1 cellular context compared by ENCODE assay signal in the genomic region with DNA sequence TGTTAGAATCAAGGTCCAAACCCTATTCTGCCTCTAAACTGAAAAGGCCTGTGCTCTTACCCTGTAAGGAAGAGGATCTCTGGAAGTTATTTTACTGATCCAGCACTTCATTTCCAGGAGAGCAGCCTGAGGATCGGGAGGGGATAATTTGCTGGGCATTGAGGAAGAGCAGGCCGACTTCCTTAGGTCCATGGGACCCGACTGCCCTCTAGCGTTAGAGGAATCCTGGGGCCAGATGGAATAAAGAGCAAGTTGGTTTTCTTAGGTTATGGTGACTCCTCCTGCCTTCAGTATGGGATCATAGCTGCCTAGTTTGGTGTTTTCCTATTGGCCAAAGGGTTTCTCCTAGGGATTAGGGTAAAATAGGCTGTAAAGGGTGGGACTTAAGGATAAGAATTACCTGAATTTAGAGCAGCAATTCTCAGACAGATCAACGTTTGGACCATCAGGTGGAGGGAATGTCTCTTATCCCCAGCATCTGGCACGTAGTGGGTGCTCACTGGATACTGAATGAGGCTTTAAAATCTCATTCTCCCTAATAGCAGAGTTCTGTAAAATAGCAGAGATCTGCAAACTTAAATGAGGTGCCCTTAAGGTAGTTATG.
TF ChIP-seq lines count a peak whose summit lies in the region.

No MANE protein-coding gene starts in this region.

TF ChIP-seq in K562, 482 proteins besides CTCF, POLR2A, EP300 and RAD21 (continued from another document and continues in another):
- TF ChIP-seq, protein P1, sequence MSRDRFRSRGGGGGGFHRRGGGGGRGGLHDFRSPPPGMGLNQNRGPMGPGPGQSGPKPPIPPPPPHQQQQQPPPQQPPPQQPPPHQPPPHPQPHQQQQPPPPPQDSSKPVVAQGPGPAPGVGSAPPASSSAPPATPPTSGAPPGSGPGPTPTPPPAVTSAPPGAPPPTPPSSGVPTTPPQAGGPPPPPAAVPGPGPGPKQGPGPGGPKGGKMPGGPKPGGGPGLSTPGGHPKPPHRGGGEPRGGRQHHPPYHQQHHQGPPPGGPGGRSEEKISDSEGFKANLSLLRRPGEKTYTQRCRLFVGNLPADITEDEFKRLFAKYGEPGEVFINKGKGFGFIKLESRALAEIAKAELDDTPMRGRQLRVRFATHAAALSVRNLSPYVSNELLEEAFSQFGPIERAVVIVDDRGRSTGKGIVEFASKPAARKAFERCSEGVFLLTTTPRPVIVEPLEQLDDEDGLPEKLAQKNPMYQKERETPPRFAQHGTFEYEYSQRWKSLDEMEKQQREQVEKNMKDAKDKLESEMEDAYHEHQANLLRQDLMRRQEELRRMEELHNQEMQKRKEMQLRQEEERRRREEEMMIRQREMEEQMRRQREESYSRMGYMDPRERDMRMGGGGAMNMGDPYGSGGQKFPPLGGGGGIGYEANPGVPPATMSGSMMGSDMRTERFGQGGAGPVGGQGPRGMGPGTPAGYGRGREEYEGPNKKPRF (IDR thresholded peaks at IDR 0.05; ENCODE audit: low read depth, low read length): no peak
- TF ChIP-seq HNRNPH1 (optimal IDR thresholded peaks at IDR 0.05; ENCODE audit: low read depth, low read length) (no peak), ZKSCAN1 (IDR thresholded peaks at IDR 0.05; ENCODE audit: low read depth, low read length) (0 out of 2 replicates have a peak, but pooled peaks have one; percentile 39), CHD4 (IDR thresholded peaks at IDR 0.05; ENCODE audit: insufficient read depth, insufficient replicate concordance, low read depth, low read length, poor library complexity, severe bottlenecking) (no peak), POLR3G (IDR thresholded peaks at IDR 0.05; ENCODE audit: extremely low read depth, insufficient read length, insufficient replicate concordance) (no peak), CC2D1A (IDR thresholded peaks at IDR 0.05) (peak; percentile 90), CBFB (CRISPR knock-in tag; IDR thresholded peaks at IDR 0.05) (no peak), ZNF408 (CRISPR knock-in tag; IDR thresholded peaks at IDR 0.05; ENCODE audit: low read depth) (no peak), ZNF707 (CRISPR knock-in tag; conservative IDR thresholded peaks at IDR 0.05) (no peak), NR2F6 (CRISPR knock-in tag; IDR thresholded peaks at IDR 0.05) (no peak), BMI1 (IDR thresholded peaks at IDR 0.05; ENCODE audit: low read length) (no peak), RCOR1 (IDR thresholded peaks at IDR 0.05; ENCODE audit: borderline replicate concordance in 1 of 2, low read depth in 2 of 2, low read length in 2 of 2) (0 out of 4 replicates have a peak, but pooled peaks of 1 of the 2 experiments have one; percentile 21), HNRNPL (IDR thresholded peaks at IDR 0.05; ENCODE audit: low read depth, low read length) (no peak), ZNF133 (CRISPR knock-in tag; IDR thresholded peaks at IDR 0.05) (no peak), HDGF (IDR thresholded peaks at IDR 0.05) (peak; percentile 31; the same call in 1 of the 2 replicates), SMC3 (conservative IDR thresholded peaks at IDR 0.05; ENCODE audit: insufficient read depth, low read depth, low read length) (peak; percentile 98), NCOA2 (IDR thresholded peaks at IDR 0.05; ENCODE audit: partially characterized antibody in 2 of 2) (peak in 1 of 2 experiments; percentile 54), ZNF140 (CRISPR knock-in tag; IDR thresholded peaks at IDR 0.05) (no peak), ZNF311 (CRISPR knock-in tag; IDR thresholded peaks at IDR 0.05) (no peak)
- TF ChIP-seq, protein P2, sequence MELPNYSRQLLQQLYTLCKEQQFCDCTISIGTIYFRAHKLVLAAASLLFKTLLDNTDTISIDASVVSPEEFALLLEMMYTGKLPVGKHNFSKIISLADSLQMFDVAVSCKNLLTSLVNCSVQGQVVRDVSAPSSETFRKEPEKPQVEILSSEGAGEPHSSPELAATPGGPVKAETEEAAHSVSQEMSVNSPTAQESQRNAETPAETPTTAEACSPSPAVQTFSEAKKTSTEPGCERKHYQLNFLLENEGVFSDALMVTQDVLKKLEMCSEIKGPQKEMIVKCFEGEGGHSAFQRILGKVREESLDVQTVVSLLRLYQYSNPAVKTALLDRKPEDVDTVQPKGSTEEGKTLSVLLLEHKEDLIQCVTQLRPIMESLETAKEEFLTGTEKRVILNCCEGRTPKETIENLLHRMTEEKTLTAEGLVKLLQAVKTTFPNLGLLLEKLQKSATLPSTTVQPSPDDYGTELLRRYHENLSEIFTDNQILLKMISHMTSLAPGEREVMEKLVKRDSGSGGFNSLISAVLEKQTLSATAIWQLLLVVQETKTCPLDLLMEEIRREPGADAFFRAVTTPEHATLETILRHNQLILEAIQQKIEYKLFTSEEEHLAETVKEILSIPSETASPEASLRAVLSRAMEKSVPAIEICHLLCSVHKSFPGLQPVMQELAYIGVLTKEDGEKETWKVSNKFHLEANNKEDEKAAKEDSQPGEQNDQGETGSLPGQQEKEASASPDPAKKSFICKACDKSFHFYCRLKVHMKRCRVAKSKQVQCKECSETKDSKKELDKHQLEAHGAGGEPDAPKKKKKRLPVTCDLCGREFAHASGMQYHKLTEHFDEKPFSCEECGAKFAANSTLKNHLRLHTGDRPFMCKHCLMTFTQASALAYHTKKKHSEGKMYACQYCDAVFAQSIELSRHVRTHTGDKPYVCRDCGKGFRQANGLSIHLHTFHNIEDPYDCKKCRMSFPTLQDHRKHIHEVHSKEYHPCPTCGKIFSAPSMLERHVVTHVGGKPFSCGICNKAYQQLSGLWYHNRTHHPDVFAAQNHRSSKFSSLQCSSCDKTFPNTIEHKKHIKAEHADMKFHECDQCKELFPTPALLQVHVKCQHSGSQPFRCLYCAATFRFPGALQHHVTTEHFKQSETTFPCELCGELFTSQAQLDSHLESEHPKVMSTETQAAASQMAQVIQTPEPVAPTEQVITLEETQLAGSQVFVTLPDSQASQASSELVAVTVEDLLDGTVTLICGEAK (IDR thresholded peaks at IDR 0.05): no peak
- TF ChIP-seq, protein P2 (CRISPR knock-in tag; IDR thresholded peaks at IDR 0.05): no peak
- TF ChIP-seq, protein P3, sequence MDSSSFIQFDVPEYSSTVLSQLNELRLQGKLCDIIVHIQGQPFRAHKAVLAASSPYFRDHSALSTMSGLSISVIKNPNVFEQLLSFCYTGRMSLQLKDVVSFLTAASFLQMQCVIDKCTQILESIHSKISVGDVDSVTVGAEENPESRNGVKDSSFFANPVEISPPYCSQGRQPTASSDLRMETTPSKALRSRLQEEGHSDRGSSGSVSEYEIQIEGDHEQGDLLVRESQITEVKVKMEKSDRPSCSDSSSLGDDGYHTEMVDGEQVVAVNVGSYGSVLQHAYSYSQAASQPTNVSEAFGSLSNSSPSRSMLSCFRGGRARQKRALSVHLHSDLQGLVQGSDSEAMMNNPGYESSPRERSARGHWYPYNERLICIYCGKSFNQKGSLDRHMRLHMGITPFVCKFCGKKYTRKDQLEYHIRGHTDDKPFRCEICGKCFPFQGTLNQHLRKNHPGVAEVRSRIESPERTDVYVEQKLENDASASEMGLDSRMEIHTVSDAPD (CRISPR knock-in tag; IDR thresholded peaks at IDR 0.05): no peak
- TF ChIP-seq, protein P4, sequence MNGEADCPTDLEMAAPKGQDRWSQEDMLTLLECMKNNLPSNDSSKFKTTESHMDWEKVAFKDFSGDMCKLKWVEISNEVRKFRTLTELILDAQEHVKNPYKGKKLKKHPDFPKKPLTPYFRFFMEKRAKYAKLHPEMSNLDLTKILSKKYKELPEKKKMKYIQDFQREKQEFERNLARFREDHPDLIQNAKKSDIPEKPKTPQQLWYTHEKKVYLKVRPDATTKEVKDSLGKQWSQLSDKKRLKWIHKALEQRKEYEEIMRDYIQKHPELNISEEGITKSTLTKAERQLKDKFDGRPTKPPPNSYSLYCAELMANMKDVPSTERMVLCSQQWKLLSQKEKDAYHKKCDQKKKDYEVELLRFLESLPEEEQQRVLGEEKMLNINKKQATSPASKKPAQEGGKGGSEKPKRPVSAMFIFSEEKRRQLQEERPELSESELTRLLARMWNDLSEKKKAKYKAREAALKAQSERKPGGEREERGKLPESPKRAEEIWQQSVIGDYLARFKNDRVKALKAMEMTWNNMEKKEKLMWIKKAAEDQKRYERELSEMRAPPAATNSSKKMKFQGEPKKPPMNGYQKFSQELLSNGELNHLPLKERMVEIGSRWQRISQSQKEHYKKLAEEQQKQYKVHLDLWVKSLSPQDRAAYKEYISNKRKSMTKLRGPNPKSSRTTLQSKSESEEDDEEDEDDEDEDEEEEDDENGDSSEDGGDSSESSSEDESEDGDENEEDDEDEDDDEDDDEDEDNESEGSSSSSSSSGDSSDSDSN (IDR thresholded peaks at IDR 0.05; ENCODE audit: borderline replicate concordance in 1 of 2, low read depth in 2 of 2, low read length in 2 of 2): no peak
- TF ChIP-seq, protein P5, sequence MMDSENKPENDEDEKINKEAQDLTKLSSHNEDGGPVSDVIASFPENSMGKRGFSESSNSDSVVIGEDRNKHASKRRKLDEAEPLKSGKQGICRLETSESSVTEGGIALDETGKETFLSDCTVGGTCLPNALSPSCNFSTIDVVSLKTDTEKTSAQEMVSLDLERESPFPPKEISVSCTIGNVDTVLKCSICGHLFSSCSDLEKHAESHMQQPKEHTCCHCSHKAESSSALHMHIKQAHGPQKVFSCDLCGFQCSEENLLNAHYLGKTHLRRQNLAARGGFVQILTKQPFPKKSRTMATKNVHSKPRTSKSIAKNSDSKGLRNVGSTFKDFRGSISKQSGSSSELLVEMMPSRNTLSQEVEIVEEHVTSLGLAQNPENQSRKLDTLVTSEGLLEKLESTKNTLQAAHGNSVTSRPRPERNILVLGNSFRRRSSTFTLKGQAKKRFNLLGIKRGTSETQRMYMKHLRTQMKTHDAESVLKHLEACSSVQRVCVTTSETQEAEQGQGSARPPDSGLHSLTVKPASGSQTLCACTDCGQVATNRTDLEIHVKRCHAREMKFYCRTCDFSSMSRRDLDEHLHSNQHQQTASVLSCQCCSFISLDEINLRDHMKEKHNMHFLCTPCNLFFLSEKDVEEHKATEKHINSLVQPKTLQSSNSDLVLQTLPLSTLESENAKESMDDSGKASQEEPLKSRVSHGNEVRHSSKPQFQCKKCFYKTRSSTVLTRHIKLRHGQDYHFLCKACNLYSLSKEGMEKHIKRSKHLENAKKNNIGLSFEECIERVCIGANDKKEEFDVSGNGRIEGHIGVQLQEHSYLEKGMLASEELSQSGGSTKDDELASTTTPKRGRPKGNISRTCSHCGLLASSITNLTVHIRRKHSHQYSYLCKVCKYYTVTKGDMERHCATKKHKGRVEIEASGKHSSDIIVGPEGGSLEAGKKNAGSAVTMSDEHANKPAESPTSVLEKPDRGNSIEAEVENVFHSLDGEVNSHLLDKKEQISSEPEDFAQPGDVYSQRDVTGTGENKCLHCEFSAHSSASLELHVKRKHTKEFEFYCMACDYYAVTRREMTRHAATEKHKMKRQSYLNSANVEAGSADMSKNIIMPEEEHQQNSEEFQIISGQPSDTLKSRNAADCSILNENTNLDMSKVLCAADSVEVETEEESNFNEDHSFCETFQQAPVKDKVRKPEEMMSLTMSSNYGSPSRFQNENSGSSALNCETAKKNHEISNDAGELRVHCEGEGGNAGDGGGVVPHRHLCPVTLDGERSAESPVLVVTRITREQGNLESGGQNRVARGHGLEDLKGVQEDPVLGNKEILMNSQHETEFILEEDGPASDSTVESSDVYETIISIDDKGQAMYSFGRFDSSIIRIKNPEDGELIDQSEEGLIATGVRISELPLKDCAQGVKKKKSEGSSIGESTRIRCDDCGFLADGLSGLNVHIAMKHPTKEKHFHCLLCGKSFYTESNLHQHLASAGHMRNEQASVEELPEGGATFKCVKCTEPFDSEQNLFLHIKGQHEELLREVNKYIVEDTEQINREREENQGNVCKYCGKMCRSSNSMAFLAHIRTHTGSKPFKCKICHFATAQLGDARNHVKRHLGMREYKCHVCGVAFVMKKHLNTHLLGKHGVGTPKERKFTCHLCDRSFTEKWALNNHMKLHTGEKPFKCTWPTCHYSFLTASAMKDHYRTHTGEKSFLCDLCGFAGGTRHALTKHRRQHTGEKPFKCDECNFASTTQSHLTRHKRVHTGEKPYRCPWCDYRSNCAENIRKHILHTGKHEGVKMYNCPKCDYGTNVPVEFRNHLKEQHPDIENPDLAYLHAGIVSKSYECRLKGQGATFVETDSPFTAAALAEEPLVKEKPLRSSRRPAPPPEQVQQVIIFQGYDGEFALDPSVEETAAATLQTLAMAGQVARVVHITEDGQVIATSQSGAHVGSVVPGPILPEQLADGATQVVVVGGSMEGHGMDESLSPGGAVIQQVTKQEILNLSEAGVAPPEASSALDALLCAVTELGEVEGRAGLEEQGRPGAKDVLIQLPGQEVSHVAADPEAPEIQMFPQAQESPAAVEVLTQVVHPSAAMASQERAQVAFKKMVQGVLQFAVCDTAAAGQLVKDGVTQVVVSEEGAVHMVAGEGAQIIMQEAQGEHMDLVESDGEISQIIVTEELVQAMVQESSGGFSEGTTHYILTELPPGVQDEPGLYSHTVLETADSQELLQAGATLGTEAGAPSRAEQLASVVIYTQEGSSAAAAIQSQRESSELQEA (IDR thresholded peaks at IDR 0.05; ENCODE audit: low read depth): no peak
